ENCODE assay signal across 18 cellular contexts in the genomic region with DNA sequence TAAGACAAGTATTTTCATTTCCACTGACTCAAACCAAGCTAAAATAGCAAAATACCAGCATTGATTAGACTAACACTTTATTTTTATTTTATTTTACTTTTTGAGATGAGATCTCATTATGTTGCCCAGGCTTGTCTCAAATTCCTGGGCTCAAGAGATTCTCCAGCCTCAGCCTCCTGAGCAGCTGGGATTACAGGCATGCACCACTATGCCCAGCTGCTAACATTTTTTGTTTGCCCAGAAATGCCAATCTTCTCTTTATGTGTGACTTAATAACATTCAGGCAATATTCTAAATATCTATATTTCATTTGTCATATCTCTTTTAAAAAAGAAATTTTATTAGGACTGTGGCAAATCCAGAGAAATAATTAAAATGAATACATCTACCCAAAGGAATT.
"Had no signal": no experiment of that assay in that cellular context is flagged by ENCODE, and none has a peak within 500 bp of the region (broad histone marks: within the 10 kb centered on the region; RNA-seq: fewer than 3 reads in every experiment).

No MANE protein-coding gene starts in this region.

- H3K4me3 Mint-ChIP-seq: effector memory CD8-positive, alpha-beta T cell; memory B cell; naive thymus-derived CD4-positive, alpha-beta T cell; nephron progenitor cell; type B pancreatic cell had no signal

- DNase-seq: effector memory CD8-positive, alpha-beta T cell; gastrocnemius medialis; islet precursor cell; midbrain; naive thymus-derived CD4-positive, alpha-beta T cell; nephron progenitor cell; ovary; sigmoid colon; small intestine; stimulated activated CD4-positive, alpha-beta T cell treated with anti-CD3 and anti-CD28 coated beads, Interleukin-12 subunit alpha, Interleukin-12 subunit beta, amount 100 ng/mL, for 4 hours; stimulated activated naive CD4-positive, alpha-beta T cell; stomach; substantia nigra had no signal

- H3K27ac ChIP-seq: epithelial cell of prostate, esophagus muscularis mucosa, gastrocnemius medialis, ovary, right atrium auricular region, stomach had no signal

- H3K27ac Mint-ChIP-seq: naive thymus-derived CD4-positive, alpha-beta T cell; nephron progenitor cell; type B pancreatic cell had no signal

- H3K4me1 Mint-ChIP-seq: nephron progenitor cell had no signal

- H3K4me1 ChIP-seq: gastrocnemius medialis, right atrium auricular region, stomach had no signal

- H3K27me3 ChIP-seq: esophagus muscularis mucosa, gastrocnemius medialis, ovary, right atrium auricular region, sigmoid colon, stomach had no signal

- H3K36me3 ChIP-seq: esophagus muscularis mucosa, gastrocnemius medialis, ovary, right atrium auricular region, sigmoid colon, stomach had no signal

- H3K27me3 Mint-ChIP-seq: effector memory CD8-positive, alpha-beta T cell; memory B cell; naive thymus-derived CD4-positive, alpha-beta T cell; type B pancreatic cell had no signal

- H3K9me3 ChIP-seq: esophagus muscularis mucosa, gastrocnemius medialis, ovary, right atrium auricular region, sigmoid colon, stomach had no signal

- H3K4me3 ChIP-seq: esophagus muscularis mucosa, gastrocnemius medialis, ovary, right atrium auricular region, sigmoid colon, stomach had no signal

- H3K9me3 Mint-ChIP-seq: effector memory CD8-positive, alpha-beta T cell; nephron progenitor cell; type B pancreatic cell had no signal

- H3K36me3 Mint-ChIP-seq: type B pancreatic cell had no signal
